ENCODE assay signal across 8 cellular contexts in the genomic region with DNA sequence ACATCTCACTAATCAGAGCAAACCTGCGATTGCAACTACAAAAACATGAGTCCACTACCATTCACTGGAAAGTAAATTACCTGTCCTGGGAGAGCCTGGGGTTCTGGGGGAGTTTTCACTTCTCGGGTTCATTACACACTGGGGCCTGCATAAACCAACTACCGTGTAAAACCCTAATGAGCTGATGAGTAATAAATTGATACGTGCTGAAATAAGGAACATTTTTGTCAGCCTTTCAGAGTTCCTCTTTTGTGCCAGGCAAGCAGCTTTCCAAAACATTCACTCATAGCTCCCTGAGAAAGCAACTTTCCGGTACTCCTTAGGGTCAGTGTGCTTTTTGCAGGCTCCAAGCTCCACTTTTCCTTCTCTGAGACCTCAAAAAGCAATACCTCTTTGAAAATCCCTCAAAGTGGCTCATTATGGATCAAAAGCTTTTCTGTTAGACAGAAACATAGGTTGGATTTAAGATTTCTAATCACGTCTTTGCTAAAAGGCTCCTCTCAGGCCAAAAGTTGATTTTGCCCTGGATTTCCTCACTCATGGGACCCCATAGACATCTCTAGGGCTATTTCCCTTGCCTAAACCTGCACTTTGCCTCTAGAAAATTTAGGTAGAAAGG.
A peak's percentile ranks its signal among the peaks of the same experiment; 100 is the strongest.
DNase-seq lines count a peak whose midpoint lies in the region; ATAC-seq and TF ChIP-seq lines count a peak whose summit lies in the region.

No MANE protein-coding gene starts in this region.

- no peaks in the 10 kb centered on the region for H3K9me3 Mint-ChIP-seq in T-helper 1 cell treated with Interleukin-12 subunit alpha and Interleukin-12 subunit beta and Interleukin-4 antibody, amounts not matched to agents 30 μg/mL and 1 μg/mL, for 36 hours

- peaks cover 17% of the 10 kb centered on the region for H3K36me3 Mint-ChIP-seq in T-helper 1 cell treated with Interleukin-12 subunit alpha and Interleukin-12 subunit beta and Interleukin-4 antibody, amounts not matched to agents 30 μg/mL and 1 μg/mL, for 36 hours (ENCODE audit: low read depth)

- no peaks in the 10 kb centered on the region for H3K27me3 Mint-ChIP-seq in T-helper 1 cell treated with Interleukin-12 subunit alpha and Interleukin-12 subunit beta and Interleukin-4 antibody, amounts not matched to agents 30 μg/mL and 1 μg/mL, for 36 hours (ENCODE audit: low read depth)

- DNase-seq in T-helper 1 cell: no peak
- DNase-seq in kidney glomerular epithelial cell (lab: John Stamatoyannopoulos, UW): peak; percentile 18
- DNase-seq in NCI-H1417 (lab: John Stamatoyannopoulos, UW): no peak
- no peak for DNase-seq in 8988T
- no peak for DNase-seq in BE2C

- peak overlapping the region; percentile 92 for H3K27ac ChIP-seq in OCI-LY3 (ENCODE audit: low read length)

- H3K9me3 ChIP-seq in OCI-LY3 (ENCODE audit: insufficient read depth, low read length): no peaks in the 10 kb centered on the region
- no peaks in the 10 kb centered on the region for H3K9me3 ChIP-seq in BE2C

- H3K4me1 ChIP-seq in OCI-LY3 (ENCODE audit: low read length): peaks cover 54% of the 10 kb centered on the region
- H3K4me1 ChIP-seq in BE2C: no peaks in the 10 kb centered on the region; the same call in 1 of the 2 replicates

- H3K4me3 ChIP-seq in OCI-LY3 (ENCODE audit: low read length) (peak overlapping the region; percentile 62), BE2C (ENCODE audit: low read depth, low read length) (no peak overlapping the region)

- peaks cover 17% of the 10 kb centered on the region for H3K4me1 Mint-ChIP-seq in T-helper 1 cell treated with Interleukin-12 subunit alpha and Interleukin-12 subunit beta and Interleukin-4 antibody, amounts not matched to agents 30 μg/mL and 1 μg/mL, for 36 hours (ENCODE audit: low read depth)

- peak overlapping the region; percentile 83 for H3K4me2 ChIP-seq in OCI-LY3 (ENCODE audit: low read length)

- TF ChIP-seq CTCF in OCI-LY3 (IDR thresholded peaks at IDR 0.05; ENCODE audit: low read depth, low read length) (no peak), BE2C (IDR thresholded peaks at IDR 0.05; ENCODE audit: low read depth, low read length) (no peak)

- H3K9ac ChIP-seq in OCI-LY3 (ENCODE audit: low read length): peak overlapping the region; percentile 62

- H4K20me1 ChIP-seq in OCI-LY3 (ENCODE audit: insufficient read depth, low read length): 0 out of 2 replicates have a peak, but pooled peaks cover 5% of the 10 kb centered on the region

- ATAC-seq in HG02642 (IDR thresholded peaks at IDR 0.05; ENCODE audit: poor library complexity, unreplicated experiment): peak; percentile 79

- no peak overlapping the region for H3K4me3 Mint-ChIP-seq in T-helper 1 cell treated with Interleukin-12 subunit alpha and Interleukin-12 subunit beta and Interleukin-4 antibody, amounts not matched to agents 30 μg/mL and 1 μg/mL, for 36 hours

- no peak overlapping the region for H2AFZ ChIP-seq in OCI-LY3 (ENCODE audit: low read depth, low read length)

- H3K79me2 ChIP-seq in OCI-LY3 (ENCODE audit: low read length): peaks cover 52% of the 10 kb centered on the region

- H3K27me3 ChIP-seq in OCI-LY3 (ENCODE audit: low read depth, low read length): no peaks in the 10 kb centered on the region
- no peaks in the 10 kb centered on the region for H3K27me3 ChIP-seq in BE2C

- H3K36me3 ChIP-seq in OCI-LY3 (replicated peaks; ENCODE audit: low read depth, low read length) (peaks cover 9% of the 10 kb centered on the region), BE2C (no peaks in the 10 kb centered on the region)

- H3K27ac Mint-ChIP-seq in T-helper 1 cell treated with Interleukin-12 subunit alpha and Interleukin-12 subunit beta and Interleukin-4 antibody, amounts not matched to agents 30 μg/mL and 1 μg/mL, for 36 hours: peak overlapping the region; percentile 10
